ENCODE assay signal across 12 cellular contexts in genomic region chr2:228613133-228613532, GRCh38.
A peak's percentile ranks its signal among the peaks of the same experiment; 100 is the strongest.
DNase-seq lines count a peak whose midpoint lies in the region; TF ChIP-seq lines count a peak whose summit lies in the region.
"Had no signal": no experiment of that assay in that cellular context is flagged by ENCODE, and none has a peak within 500 bp of the region (broad histone marks: within the 10 kb centered on the region; RNA-seq: fewer than 3 reads in every experiment).

No MANE protein-coding gene starts in this region.

- H3K9me2 ChIP-seq in PC-9 (ENCODE audit: insufficient read depth), result no peaks in the 10 kb centered on the region; the same call in 1 of the 2 replicates

- no peaks in the 10 kb centered on the region; the same call in 1 of the 2 replicates for H3K9me3 ChIP-seq in PC-9 (ENCODE audit: insufficient read depth, low read depth)
- no peaks in the 10 kb centered on the region for H3K9me3 ChIP-seq in colonic mucosa

- H3K36me3 ChIP-seq in PC-9 (ENCODE audit: low read depth) (no peaks in the 10 kb centered on the region), colonic mucosa (no peaks in the 10 kb centered on the region)

- no peaks in the 10 kb centered on the region for H3K4me1 Mint-ChIP-seq in immature natural killer cell
- H3K4me1 Mint-ChIP-seq: neural crest cell had no signal

- H3K27me3 ChIP-seq in PC-9 (ENCODE audit: insufficient read depth, low read depth) (no peaks in the 10 kb centered on the region), colonic mucosa (no peaks in the 10 kb centered on the region)

- H3K27ac Mint-ChIP-seq in immature natural killer cell, result no peak overlapping the region
- H3K27ac Mint-ChIP-seq: activated T-cell treated with anti-CD3 and anti-CD28 coated beads, Interleukin-2, amount 50 U/mL, for 24 hours had no signal

- H3K4me1 ChIP-seq in PC-9 (replicated peaks; ENCODE audit: insufficient read depth) (no peaks in the 10 kb centered on the region), colonic mucosa (no peaks in the 10 kb centered on the region)

- no peaks in the 10 kb centered on the region for H4K20me1 ChIP-seq in PC-9 (ENCODE audit: insufficient read depth)

- peak; percentile 98 for DNase-seq in ELR (ENCODE audit: low read depth)
- peak; percentile 65 for DNase-seq in HFF-Myc (ENCODE audit: extremely low read depth, low read depth)
- DNase-seq in PC-9, result peak in 1 of 2 experiments; percentile 36
- DNase-seq in foreskin fibroblast, result peak; percentile 98
- no peak for DNase-seq in immature natural killer cell
- DNase-seq in SIG-M5 treated with dmso at 0.1 percent for 504 hours (lab: John Stamatoyannopoulos, UW; ENCODE audit: unreplicated experiment), result no peak
- no peak for DNase-seq in colonic mucosa
- DNase-seq in NK-92 (lab: John Stamatoyannopoulos, UW; ENCODE audit: unreplicated experiment), result no peak
- DNase-seq: activated T-cell treated with anti-CD3 and anti-CD28 coated beads, Interleukin-2, amount 50 U/mL, for 24 hours; DND-41; T-helper 2 cell had no signal

- intact Hi-C loops in PC-9 (cut with micrococcal nuclease; ENCODE audit: unreplicated experiment), result no loop called here
- intact Hi-C loops in colonic mucosa (cut with DNase I), result no loop called here

- no peak overlapping the region for H3K4me2 ChIP-seq in PC-9

- no peak overlapping the region for H3K4me3 Mint-ChIP-seq in immature natural killer cell
- H3K4me3 Mint-ChIP-seq: activated T-cell treated with anti-CD3 and anti-CD28 coated beads, Interleukin-2, amount 50 U/mL, for 24 hours; neural crest cell had no signal

- TF ChIP-seq CTCF in HFF-Myc (IDR thresholded peaks at IDR 0.05; ENCODE audit: low read depth, low read length, missing control alignments) (no peak), PC-9 (conservative IDR thresholded peaks at IDR 0.05) (no peak), foreskin fibroblast (IDR thresholded peaks at IDR 0.05; ENCODE audit: low read depth, low read length) (no peak), colonic mucosa (IDR thresholded peaks at IDR 0.05) (no peak)

- no peak overlapping the region for H3K4me3 ChIP-seq in HFF-Myc (replicated peaks; ENCODE audit: low read depth, low read length)
- no peak overlapping the region for H3K4me3 ChIP-seq in PC-9
- no peak overlapping the region for H3K4me3 ChIP-seq in foreskin fibroblast (ENCODE audit: low read depth in 1 of 2, low read length in 2 of 2)
- H3K4me3 ChIP-seq in colonic mucosa, result no peak overlapping the region

- BruUV-seq in PC-9 (replicated peaks; lab: Mats Ljungman, UMichigan), result no TSS peak

- peaks cover 10 to 58% (median 12%) of the 10 kb centered on the region in 6 donors for H3K9me3 Mint-ChIP-seq in immature natural killer cell

- H3F3A ChIP-seq in PC-9 (ENCODE audit: insufficient read depth, low read depth), result no peaks in the 10 kb centered on the region

- no peak overlapping the region for H3K27ac ChIP-seq in PC-9
- H3K27ac ChIP-seq in colonic mucosa, result no peak overlapping the region

- peaks cover 0 to 3% (median 0%) of the 10 kb centered on the region in 3 donors for H3K36me3 Mint-ChIP-seq in immature natural killer cell

- CTCF ChIA-PET in PC-9 (lab: Charles Lee), result no interaction called here

- H3K27me3 Mint-ChIP-seq in immature natural killer cell (ENCODE audit: low read depth in 3 of 3), result peaks cover 0 to 2% (median 0%) of the 10 kb centered on the region in 3 donors
- H3K27me3 Mint-ChIP-seq: activated T-cell treated with anti-CD3 and anti-CD28 coated beads, Interleukin-2, amount 50 U/mL, for 24 hours had no signal

- peak overlapping the region; percentile 63; the same call in 1 of the 2 replicates for H2AFZ ChIP-seq in PC-9

- H3K9ac ChIP-seq in colonic mucosa (ENCODE audit: low read depth in 2 of 2, low read length in 2 of 2), result no peak overlapping the region

- POLR2A ChIA-PET in PC-9 (lab: Charles Lee; ENCODE audit: unreplicated experiment), result no interaction called here

- no peaks in the 10 kb centered on the region for H3K79me2 ChIP-seq in PC-9 (ENCODE audit: low read depth)

Comparison
In these comparisons a context has a peak if more than half of its experiments do, and no peak if none do; other contexts are left out.
1. DNase-seq: peak in ELR (single experiment), HFF-Myc (single experiment) and foreskin fibroblast (2 of 2); none in immature natural killer cell (0 of 3), SIG-M5 treated with dmso at 0.1 percent for 504 hours (single experiment), colonic mucosa (single experiment) and NK-92 (single experiment).